20 cellular contexts compared by ENCODE assay signal in the genomic region with DNA sequence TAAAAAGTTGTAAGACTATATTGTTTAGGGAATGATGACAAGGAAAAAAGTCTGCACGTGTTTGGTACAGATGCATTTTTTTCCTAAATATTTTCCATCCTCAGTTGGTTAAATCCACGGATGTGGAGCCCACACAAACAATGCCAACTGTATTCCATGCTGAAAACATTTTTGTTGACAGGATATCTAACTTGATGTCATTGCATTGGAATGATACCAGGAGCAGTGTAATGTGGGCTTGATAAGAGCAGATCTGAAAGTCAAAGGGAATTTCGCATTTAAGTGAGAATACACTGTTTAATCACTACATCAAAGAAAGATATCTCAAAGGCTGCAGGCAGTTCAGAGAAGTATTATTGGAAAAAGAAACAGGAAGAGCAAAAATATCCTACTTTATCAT. TPM values are rescaled to one million over a fixed set of nuclear protein-coding genes. Genes with fewer than 3 reads are reported as not detected.
DNase-seq lines count a peak whose midpoint lies in the region; ATAC-seq, FAIRE-seq and TF ChIP-seq lines count a peak whose summit lies in the region.
"Had no signal": no experiment of that assay in that cellular context is flagged by ENCODE, and none has a peak within 500 bp of the region (broad histone marks: within the 10 kb centered on the region; RNA-seq: fewer than 3 reads in every experiment).

No MANE protein-coding gene starts in this region.

- no peak for TF ChIP-seq POLR2A in right lobe of liver (IDR thresholded peaks at IDR 0.05)

- H3K4me1 ChIP-seq in right lobe of liver: no peaks in the 10 kb centered on the region
- H3K4me1 ChIP-seq: A549 had no signal

- H3K27ac ChIP-seq in right lobe of liver: no peak overlapping the region
- H3K27ac ChIP-seq: A549, SK-N-MC had no signal

- H3K27me3 ChIP-seq in bronchial epithelial cell (ENCODE audit: control insufficient read depth, insufficient read depth, low read length): no peaks in the 10 kb centered on the region
- no peaks in the 10 kb centered on the region for H3K27me3 ChIP-seq in right lobe of liver

- ATAC-seq in right lobe of liver (peak; percentile 50 to 75 (median 60)), GM21717 (IDR thresholded peaks at IDR 0.05; ENCODE audit: unreplicated experiment) (no peak), HG02610 (IDR thresholded peaks at IDR 0.05; ENCODE audit: unreplicated experiment) (no peak), GM21526 (IDR thresholded peaks at IDR 0.05; ENCODE audit: low FRiP score, unreplicated experiment) (no peak), HG02798 (IDR thresholded peaks at IDR 0.05; ENCODE audit: poor library complexity, unreplicated experiment) (no peak)
- ATAC-seq: A549 had no signal

- H3K36me3 ChIP-seq in bronchial epithelial cell (ENCODE audit: control insufficient read depth, insufficient read depth, low read length): no peaks in the 10 kb centered on the region
- H3K36me3 ChIP-seq in right lobe of liver: no peaks in the 10 kb centered on the region

- H3K4me3 ChIP-seq in bronchial epithelial cell (ENCODE audit: low read depth, low read length) (no peak overlapping the region), right lobe of liver (no peak overlapping the region)
- H3K4me3 ChIP-seq: A549, SK-N-MC had no signal

- 51% methylated on average over 3 of the region's 3 CpGs for WGBS in right lobe of liver (ENCODE audit: insufficient coverage, low coverage, low lambda C conversion rate, missing lambda C conversion rate)

- intact Hi-C loops in right lobe of liver (cut with DNase I): no loop called here

- no peak for FAIRE-seq in bronchial epithelial cell (lab: Jason Lieb, UNC)
- FAIRE-seq: A549, GM12892 had no signal

- DNase-seq in COLO829 (ENCODE audit: low spot score): peak; percentile 69
- DNase-seq in NCI-H460 (ENCODE audit: extremely low read depth, low read depth): peak; percentile 52
- DNase-seq in bronchial epithelial cell (ENCODE audit: low read depth): peak; percentile 11
- no peak for DNase-seq in right lobe of liver
- DNase-seq: C1 segment of cervical spinal cord, DMS 273 treated with DMSO at 0.1 percent for 48 hours, GF-D8, IMR-90, Karpas-422, NCI-H1105 treated with DMSO at 0.1 percent for 48 hours, NCI-H187 treated with DMSO at 0.1 percent for 48 hours, NCI-H446 treated with DMSO at 0.1 percent for 48 hours, NCI-H82 had no signal

- no peak for TF ChIP-seq CTCF in bronchial epithelial cell (IDR thresholded peaks at IDR 0.05; ENCODE audit: insufficient read depth, low read length, severe bottlenecking)
- no peak for TF ChIP-seq CTCF in right lobe of liver (IDR thresholded peaks at IDR 0.05)

- H3K9me3 ChIP-seq in right lobe of liver: no peaks in the 10 kb centered on the region
- H3K9me3 ChIP-seq: A549 had no signal

RNA-seq across cellular contexts. Expression of gene TMEM140, which starts 49.5 kb away (rescaled TPM):
- total RNA-seq in NCI-H460 (2014; rRNA removed; shearing (Covaris generic)): 0.89 and 1.3 TPM in 2 replicates
- 0.18 TPM in 1 of 2 replicates, not detected in the other for polyA plus RNA-seq in NCI-H460 (2014; cell fraction: nucleus; rRNA removed)
- total RNA-seq in bronchial epithelial cell (0.51 and 0.53 TPM in 2 replicates), right lobe of liver (10 to 100 TPM; 31.2 to 58.9 (median 37.4) TPM)

Comparison
In these comparisons a context has a peak if more than half of its experiments do, and no peak if none do; other contexts are left out.
1. DNase-seq: peak in COLO829 (single experiment), NCI-H460 (single experiment) and bronchial epithelial cell (single experiment); none in right lobe of liver (0 of 3).
2. ATAC-seq: peak in right lobe of liver (4 of 4); none in GM21717 (single experiment), HG02610 (single experiment), GM21526 (single experiment) and HG02798 (single experiment).
3. RNA of gene TMEM140, which starts 49.5 kb away (total RNA-seq): 31.2 to 58.9 TPM in right lobe of liver; 0.89 to 1.3 TPM in NCI-H460 and 0.51 to 0.53 TPM in bronchial epithelial cell; every median in the first group is over 10 times any median in the second.